Comparison of ENCODE assay signal across 3 cellular contexts in the genomic region with DNA sequence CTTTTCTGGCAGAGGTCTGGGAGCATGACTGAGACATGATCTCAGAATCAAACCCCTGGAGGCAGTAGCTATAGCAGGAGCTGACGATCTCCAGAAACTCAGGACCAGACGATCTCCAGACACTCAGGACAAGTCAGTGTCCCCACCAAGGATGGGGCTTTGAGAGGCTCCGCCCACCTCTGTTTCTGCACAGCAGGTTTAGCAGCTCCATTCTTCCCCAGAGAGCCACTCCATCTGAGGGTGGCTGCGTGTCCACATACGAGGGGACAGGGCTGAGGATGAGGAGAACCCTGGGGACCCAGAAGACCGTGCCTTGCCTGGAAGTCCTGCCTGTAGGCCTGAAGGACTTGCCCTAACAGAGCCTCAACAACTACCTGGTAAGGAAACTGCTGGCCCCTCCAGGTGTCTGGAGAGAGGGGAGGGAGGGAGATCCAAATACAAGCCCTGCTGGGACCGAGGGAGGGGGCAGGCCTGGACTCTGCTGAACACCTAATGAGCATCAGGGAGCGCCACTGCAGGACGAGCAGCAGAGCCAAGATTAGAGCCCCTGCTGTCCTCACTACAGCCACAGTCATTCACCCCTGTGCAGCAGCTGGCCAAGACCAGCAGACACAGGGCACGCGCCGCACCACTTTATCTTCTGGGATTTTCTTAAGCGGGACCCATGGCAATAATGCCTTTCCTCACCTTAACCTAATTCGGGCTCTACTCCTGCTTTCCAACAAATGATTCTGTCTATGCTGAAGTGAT.
TF ChIP-seq lines count a peak whose summit lies in the region.

A gene with protein sequence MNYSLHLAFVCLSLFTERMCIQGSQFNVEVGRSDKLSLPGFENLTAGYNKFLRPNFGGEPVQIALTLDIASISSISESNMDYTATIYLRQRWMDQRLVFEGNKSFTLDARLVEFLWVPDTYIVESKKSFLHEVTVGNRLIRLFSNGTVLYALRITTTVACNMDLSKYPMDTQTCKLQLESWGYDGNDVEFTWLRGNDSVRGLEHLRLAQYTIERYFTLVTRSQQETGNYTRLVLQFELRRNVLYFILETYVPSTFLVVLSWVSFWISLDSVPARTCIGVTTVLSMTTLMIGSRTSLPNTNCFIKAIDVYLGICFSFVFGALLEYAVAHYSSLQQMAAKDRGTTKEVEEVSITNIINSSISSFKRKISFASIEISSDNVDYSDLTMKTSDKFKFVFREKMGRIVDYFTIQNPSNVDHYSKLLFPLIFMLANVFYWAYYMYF (plus strand): TSS at position 228 of the 750 bp plus-strand sequence. CDS start 4,891 bp downstream, outside the sequence.

TF ChIP-seq in SK-N-SH, 30 proteins besides CTCF, POLR2A, EP300 and RAD21:
- TF ChIP-seq JUND (IDR thresholded peaks at IDR 0.05): no peak
- no peak for TF ChIP-seq TEAD4 (IDR thresholded peaks at IDR 0.05; ENCODE audit: borderline replicate concordance, insufficient read depth)
- TF ChIP-seq, protein P1, sequence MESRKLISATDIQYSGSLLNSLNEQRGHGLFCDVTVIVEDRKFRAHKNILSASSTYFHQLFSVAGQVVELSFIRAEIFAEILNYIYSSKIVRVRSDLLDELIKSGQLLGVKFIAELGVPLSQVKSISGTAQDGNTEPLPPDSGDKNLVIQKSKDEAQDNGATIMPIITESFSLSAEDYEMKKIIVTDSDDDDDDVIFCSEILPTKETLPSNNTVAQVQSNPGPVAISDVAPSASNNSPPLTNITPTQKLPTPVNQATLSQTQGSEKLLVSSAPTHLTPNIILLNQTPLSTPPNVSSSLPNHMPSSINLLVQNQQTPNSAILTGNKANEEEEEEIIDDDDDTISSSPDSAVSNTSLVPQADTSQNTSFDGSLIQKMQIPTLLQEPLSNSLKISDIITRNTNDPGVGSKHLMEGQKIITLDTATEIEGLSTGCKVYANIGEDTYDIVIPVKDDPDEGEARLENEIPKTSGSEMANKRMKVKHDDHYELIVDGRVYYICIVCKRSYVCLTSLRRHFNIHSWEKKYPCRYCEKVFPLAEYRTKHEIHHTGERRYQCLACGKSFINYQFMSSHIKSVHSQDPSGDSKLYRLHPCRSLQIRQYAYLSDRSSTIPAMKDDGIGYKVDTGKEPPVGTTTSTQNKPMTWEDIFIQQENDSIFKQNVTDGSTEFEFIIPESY (IDR thresholded peaks at IDR 0.05; ENCODE audit: borderline replicate concordance, low read depth): no peak
- TF ChIP-seq, protein P2, sequence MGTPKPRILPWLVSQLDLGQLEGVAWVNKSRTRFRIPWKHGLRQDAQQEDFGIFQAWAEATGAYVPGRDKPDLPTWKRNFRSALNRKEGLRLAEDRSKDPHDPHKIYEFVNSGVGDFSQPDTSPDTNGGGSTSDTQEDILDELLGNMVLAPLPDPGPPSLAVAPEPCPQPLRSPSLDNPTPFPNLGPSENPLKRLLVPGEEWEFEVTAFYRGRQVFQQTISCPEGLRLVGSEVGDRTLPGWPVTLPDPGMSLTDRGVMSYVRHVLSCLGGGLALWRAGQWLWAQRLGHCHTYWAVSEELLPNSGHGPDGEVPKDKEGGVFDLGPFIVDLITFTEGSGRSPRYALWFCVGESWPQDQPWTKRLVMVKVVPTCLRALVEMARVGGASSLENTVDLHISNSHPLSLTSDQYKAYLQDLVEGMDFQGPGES (IDR thresholded peaks at IDR 0.05; ENCODE audit: low read depth, low read length): no peak
- TF ChIP-seq, protein P3, sequence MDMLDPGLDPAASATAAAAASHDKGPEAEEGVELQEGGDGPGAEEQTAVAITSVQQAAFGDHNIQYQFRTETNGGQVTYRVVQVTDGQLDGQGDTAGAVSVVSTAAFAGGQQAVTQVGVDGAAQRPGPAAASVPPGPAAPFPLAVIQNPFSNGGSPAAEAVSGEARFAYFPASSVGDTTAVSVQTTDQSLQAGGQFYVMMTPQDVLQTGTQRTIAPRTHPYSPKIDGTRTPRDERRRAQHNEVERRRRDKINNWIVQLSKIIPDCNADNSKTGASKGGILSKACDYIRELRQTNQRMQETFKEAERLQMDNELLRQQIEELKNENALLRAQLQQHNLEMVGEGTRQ (IDR thresholded peaks at IDR 0.05; ENCODE audit: borderline replicate concordance, low read depth, low read length): no peak
- TF ChIP-seq EZH2phosphoT487 (IDR thresholded peaks at IDR 0.05; ENCODE audit: borderline replicate concordance, low read depth): no peak
- TF ChIP-seq FOXJ3 (CRISPR knock-in tag; IDR thresholded peaks at IDR 0.05): no peak
- TF ChIP-seq GATA2 (CRISPR knock-in tag; IDR thresholded peaks at IDR 0.05): no peak
- TF ChIP-seq GABPA (IDR thresholded peaks at IDR 0.05; ENCODE audit: low read depth): no peak
- no peak for TF ChIP-seq MEF2A (IDR thresholded peaks at IDR 0.05; ENCODE audit: borderline replicate concordance, low read depth)
- no peak for TF ChIP-seq RXRA (IDR thresholded peaks at IDR 0.05; ENCODE audit: borderline replicate concordance, low read depth)
TF ChIP-seq in SK-N-SH: peak in this region for 0.

TF ChIP-seq in SK-N-SH treated with all-trans-retinoic acid at 6 μM for 48 hours, 23 proteins besides CTCF, POLR2A, EP300 and RAD21 (continues in another document):
- TF ChIP-seq SNAI2 (CRISPR knock-in tag; IDR thresholded peaks at IDR 0.05): no peak
- TF ChIP-seq ZC3H10 (CRISPR knock-in tag; IDR thresholded peaks at IDR 0.05): no peak
- TF ChIP-seq GLIS3 (CRISPR knock-in tag; IDR thresholded peaks at IDR 0.05): no peak
- TF ChIP-seq, protein P4, sequence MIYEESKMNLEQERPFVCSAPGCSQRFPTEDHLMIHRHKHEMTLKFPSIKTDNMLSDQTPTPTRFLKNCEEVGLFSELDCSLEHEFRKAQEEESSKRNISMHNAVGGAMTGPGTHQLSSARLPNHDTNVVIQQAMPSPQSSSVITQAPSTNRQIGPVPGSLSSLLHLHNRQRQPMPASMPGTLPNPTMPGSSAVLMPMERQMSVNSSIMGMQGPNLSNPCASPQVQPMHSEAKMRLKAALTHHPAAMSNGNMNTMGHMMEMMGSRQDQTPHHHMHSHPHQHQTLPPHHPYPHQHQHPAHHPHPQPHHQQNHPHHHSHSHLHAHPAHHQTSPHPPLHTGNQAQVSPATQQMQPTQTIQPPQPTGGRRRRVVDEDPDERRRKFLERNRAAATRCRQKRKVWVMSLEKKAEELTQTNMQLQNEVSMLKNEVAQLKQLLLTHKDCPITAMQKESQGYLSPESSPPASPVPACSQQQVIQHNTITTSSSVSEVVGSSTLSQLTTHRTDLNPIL (CRISPR knock-in tag; IDR thresholded peaks at IDR 0.05; ENCODE audit: low read depth): no peak
- no peak for TF ChIP-seq CSDC2 (CRISPR knock-in tag; IDR thresholded peaks at IDR 0.05)
- TF ChIP-seq ARNTL (CRISPR knock-in tag; IDR thresholded peaks at IDR 0.05; ENCODE audit: borderline replicate concordance, low read depth): no peak
- TF ChIP-seq ZNF70 (CRISPR knock-in tag; IDR thresholded peaks at IDR 0.05): no peak
- TF ChIP-seq, protein P5, sequence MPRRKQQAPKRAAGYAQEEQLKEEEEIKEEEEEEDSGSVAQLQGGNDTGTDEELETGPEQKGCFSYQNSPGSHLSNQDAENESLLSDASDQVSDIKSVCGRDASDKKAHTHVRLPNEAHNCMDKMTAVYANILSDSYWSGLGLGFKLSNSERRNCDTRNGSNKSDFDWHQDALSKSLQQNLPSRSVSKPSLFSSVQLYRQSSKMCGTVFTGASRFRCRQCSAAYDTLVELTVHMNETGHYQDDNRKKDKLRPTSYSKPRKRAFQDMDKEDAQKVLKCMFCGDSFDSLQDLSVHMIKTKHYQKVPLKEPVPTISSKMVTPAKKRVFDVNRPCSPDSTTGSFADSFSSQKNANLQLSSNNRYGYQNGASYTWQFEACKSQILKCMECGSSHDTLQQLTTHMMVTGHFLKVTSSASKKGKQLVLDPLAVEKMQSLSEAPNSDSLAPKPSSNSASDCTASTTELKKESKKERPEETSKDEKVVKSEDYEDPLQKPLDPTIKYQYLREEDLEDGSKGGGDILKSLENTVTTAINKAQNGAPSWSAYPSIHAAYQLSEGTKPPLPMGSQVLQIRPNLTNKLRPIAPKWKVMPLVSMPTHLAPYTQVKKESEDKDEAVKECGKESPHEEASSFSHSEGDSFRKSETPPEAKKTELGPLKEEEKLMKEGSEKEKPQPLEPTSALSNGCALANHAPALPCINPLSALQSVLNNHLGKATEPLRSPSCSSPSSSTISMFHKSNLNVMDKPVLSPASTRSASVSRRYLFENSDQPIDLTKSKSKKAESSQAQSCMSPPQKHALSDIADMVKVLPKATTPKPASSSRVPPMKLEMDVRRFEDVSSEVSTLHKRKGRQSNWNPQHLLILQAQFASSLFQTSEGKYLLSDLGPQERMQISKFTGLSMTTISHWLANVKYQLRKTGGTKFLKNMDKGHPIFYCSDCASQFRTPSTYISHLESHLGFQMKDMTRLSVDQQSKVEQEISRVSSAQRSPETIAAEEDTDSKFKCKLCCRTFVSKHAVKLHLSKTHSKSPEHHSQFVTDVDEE (CRISPR knock-in tag; IDR thresholded peaks at IDR 0.05): no peak
- TF ChIP-seq TOX (CRISPR knock-in tag; IDR thresholded peaks at IDR 0.05; ENCODE audit: borderline replicate concordance): no peak
- no peak for TF ChIP-seq ISL1 (CRISPR knock-in tag; IDR thresholded peaks at IDR 0.05)
- TF ChIP-seq RARB (CRISPR knock-in tag; IDR thresholded peaks at IDR 0.05): no peak
- TF ChIP-seq OSR1 (CRISPR knock-in tag; IDR thresholded peaks at IDR 0.05): no peak
- TF ChIP-seq, protein P6, sequence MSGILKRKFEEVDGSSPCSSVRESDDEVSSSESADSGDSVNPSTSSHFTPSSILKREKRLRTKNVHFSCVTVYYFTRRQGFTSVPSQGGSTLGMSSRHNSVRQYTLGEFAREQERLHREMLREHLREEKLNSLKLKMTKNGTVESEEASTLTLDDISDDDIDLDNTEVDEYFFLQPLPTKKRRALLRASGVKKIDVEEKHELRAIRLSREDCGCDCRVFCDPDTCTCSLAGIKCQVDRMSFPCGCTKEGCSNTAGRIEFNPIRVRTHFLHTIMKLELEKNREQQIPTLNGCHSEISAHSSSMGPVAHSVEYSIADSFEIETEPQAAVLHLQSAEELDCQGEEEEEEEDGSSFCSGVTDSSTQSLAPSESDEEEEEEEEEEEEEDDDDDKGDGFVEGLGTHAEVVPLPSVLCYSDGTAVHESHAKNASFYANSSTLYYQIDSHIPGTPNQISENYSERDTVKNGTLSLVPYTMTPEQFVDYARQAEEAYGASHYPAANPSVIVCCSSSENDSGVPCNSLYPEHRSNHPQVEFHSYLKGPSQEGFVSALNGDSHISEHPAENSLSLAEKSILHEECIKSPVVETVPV (CRISPR knock-in tag; IDR thresholded peaks at IDR 0.05): no peak

TF ChIP-seq in IMR-90, 13 proteins besides CTCF, POLR2A, EP300 and RAD21:
- no peak for TF ChIP-seq RCOR1 (IDR thresholded peaks at IDR 0.05; ENCODE audit: insufficient replicate concordance, low read length)
- TF ChIP-seq, protein P7, sequence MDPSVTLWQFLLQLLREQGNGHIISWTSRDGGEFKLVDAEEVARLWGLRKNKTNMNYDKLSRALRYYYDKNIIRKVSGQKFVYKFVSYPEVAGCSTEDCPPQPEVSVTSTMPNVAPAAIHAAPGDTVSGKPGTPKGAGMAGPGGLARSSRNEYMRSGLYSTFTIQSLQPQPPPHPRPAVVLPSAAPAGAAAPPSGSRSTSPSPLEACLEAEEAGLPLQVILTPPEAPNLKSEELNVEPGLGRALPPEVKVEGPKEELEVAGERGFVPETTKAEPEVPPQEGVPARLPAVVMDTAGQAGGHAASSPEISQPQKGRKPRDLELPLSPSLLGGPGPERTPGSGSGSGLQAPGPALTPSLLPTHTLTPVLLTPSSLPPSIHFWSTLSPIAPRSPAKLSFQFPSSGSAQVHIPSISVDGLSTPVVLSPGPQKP (IDR thresholded peaks at IDR 0.05; ENCODE audit: borderline replicate concordance, low read depth, low read length): no peak
- TF ChIP-seq FOS (IDR thresholded peaks at IDR 0.05; ENCODE audit: low read depth, low read length): no peak
- no peak for TF ChIP-seq CEBPB (IDR thresholded peaks at IDR 0.05; ENCODE audit: low read depth, low read length)
- no peak for TF ChIP-seq NFE2L2 (IDR thresholded peaks at IDR 0.05; ENCODE audit: low read depth, low read length)
- TF ChIP-seq MAZ (IDR thresholded peaks at IDR 0.05; ENCODE audit: borderline replicate concordance, low read depth, low read length): no peak
